In genomic region chr13:98333481-98333880, GRCh38 we compare ENCODE assay signal across 29 cellular contexts.
DNase-seq lines count a peak whose midpoint lies in the region; ATAC-seq and TF ChIP-seq lines count a peak whose summit lies in the region.
"Had no signal": no experiment of that assay in that cellular context is flagged by ENCODE, and none has a peak within 500 bp of the region (broad histone marks: within the 10 kb centered on the region; RNA-seq: fewer than 3 reads in every experiment).

No MANE protein-coding gene starts in this region.

- H4K20me1 ChIP-seq in neural progenitor cell (ENCODE audit: low read depth): no peaks in the 10 kb centered on the region

- peak; percentile 88 for DNase-seq in COLO829 (ENCODE audit: low spot score)
- peak; percentile 48 for DNase-seq in RPMI7951 (ENCODE audit: low read depth)
- peak; percentile 66 for DNase-seq in epidermal melanocyte (ENCODE audit: insufficient read length, low spot score)
- peak; percentile 45 for DNase-seq in neural progenitor cell (ENCODE audit: low spot score)
- no peak for DNase-seq in activated naive CD4-positive, alpha-beta T cell (lab: John Stamatoyannopoulos, UW)
- no peak for DNase-seq in stimulated activated naive CD4-positive, alpha-beta T cell treated with Interleukin-2 at 50 U/mL for 16 hours (lab: John Stamatoyannopoulos, UW)
- DNase-seq: activated B cell treated with CpG ODN at 0.5 μM for 24 hours; activated CD4-positive, alpha-beta T cell treated with anti-CD3 and anti-CD28 coated beads, Interleukin-2, amount 50 U/mL, for 1 hour; activated effector memory CD4-positive, alpha-beta T cell treated with anti-CD3 and anti-CD28 coated beads, Interleukin-2, amount 50 U/mL, for 16 hours; activated naive CD8-positive, alpha-beta T cell treated with anti-CD3 and anti-CD28 coated beads, Interleukin-2, amount 10 ng/mL, durations not matched to agents 7 days and 5 days; activated T-cell treated with anti-CD3 and anti-CD28 coated beads, Interleukin-2, amount 50 U/mL, for 1 hour; CD8-positive, alpha-beta memory T cell; cortex of kidney; DMS 273 treated with DMSO at 0.1 percent for 48 hours; effector memory CD4-positive, alpha-beta T cell; erythroblast; kidney; NCI-H1436 treated with DMSO at 0.1 percent for 48 hours; NCI-H2107; NCI-H446 treated with DMSO at 0.1 percent for 48 hours; RPMI8226; stimulated activated naive CD4-positive, alpha-beta T cell had no signal

- H3F3A ChIP-seq in neural progenitor cell (ENCODE audit: low read depth): peaks cover 14% of the 10 kb centered on the region

- ATAC-seq in GM19452 (IDR thresholded peaks at IDR 0.05; ENCODE audit: unreplicated experiment) (no peak), GM18868 (IDR thresholded peaks at IDR 0.05; ENCODE audit: unreplicated experiment) (no peak)

- no peak overlapping the region for H2AFZ ChIP-seq in neural progenitor cell (replicated peaks)

- H3K4me1 ChIP-seq in neural progenitor cell: peaks cover 44% of the 10 kb centered on the region
- H3K4me1 ChIP-seq: ascending aorta had no signal

- H3K27me3 ChIP-seq in neural progenitor cell: no peaks in the 10 kb centered on the region
- H3K27me3 ChIP-seq: ascending aorta, cardiac muscle cell had no signal

- H3K9ac ChIP-seq in neural progenitor cell: no peak overlapping the region

- TF ChIP-seq CTCF in neural progenitor cell (IDR thresholded peaks at IDR 0.05): no peak

- H3K27ac Mint-ChIP-seq in neural progenitor cell: no peak overlapping the region
- H3K27ac Mint-ChIP-seq: activated B cell treated with CpG ODN at 0.5 μM for 24 hours; activated naive CD8-positive, alpha-beta T cell treated with anti-CD3 and anti-CD28 coated beads, Interleukin-2, amount 10 ng/mL, durations not matched to agents 7 days and 5 days; B cell; CD8-positive, alpha-beta memory T cell; IgD-negative memory B cell had no signal

- no peaks in the 10 kb centered on the region for H3K36me3 ChIP-seq in neural progenitor cell
- H3K36me3 ChIP-seq: ascending aorta, cardiac muscle cell had no signal

- H3K27ac ChIP-seq in neural progenitor cell: peak overlapping the region; percentile 4
- H3K27ac ChIP-seq: ascending aorta, cardiac muscle cell had no signal

- peaks cover 65% of the 10 kb centered on the region for H3K79me2 ChIP-seq in neural progenitor cell (ENCODE audit: low read depth)

- H3K9me3 Mint-ChIP-seq in neural progenitor cell: peaks cover 6% of the 10 kb centered on the region
- H3K9me3 Mint-ChIP-seq: activated naive CD8-positive, alpha-beta T cell treated with anti-CD3 and anti-CD28 coated beads, Interleukin-2, amount 10 ng/mL, durations not matched to agents 7 days and 5 days had no signal

- H3K4me3 Mint-ChIP-seq in neural progenitor cell: no peak overlapping the region
- H3K4me3 Mint-ChIP-seq: activated B cell treated with CpG ODN at 0.5 μM for 24 hours; activated naive CD8-positive, alpha-beta T cell treated with anti-CD3 and anti-CD28 coated beads, Interleukin-2, amount 10 ng/mL, durations not matched to agents 7 days and 5 days; B cell; CD8-positive, alpha-beta memory T cell; IgD-negative memory B cell; mesothelial cell of epicardium had no signal

- H3K4me1 Mint-ChIP-seq in neural progenitor cell: peaks cover 37% of the 10 kb centered on the region
- H3K4me1 Mint-ChIP-seq: activated B cell treated with CpG ODN at 0.5 μM for 24 hours; activated naive CD8-positive, alpha-beta T cell treated with anti-CD3 and anti-CD28 coated beads, Interleukin-2, amount 10 ng/mL, durations not matched to agents 7 days and 5 days; B cell; CD8-positive, alpha-beta memory T cell; IgD-negative memory B cell had no signal

- peaks cover 14% of the 10 kb centered on the region for H3K36me3 Mint-ChIP-seq in neural progenitor cell
- H3K36me3 Mint-ChIP-seq: activated naive CD8-positive, alpha-beta T cell treated with anti-CD3 and anti-CD28 coated beads, Interleukin-2, amount 10 ng/mL, durations not matched to agents 7 days and 5 days; CD8-positive, alpha-beta memory T cell; IgD-negative memory B cell had no signal

- no peaks in the 10 kb centered on the region for H3K27me3 Mint-ChIP-seq in neural progenitor cell (ENCODE audit: insufficient read depth, low read depth)

- no peaks in the 10 kb centered on the region for H3K9me3 ChIP-seq in neural progenitor cell (ENCODE audit: low read depth)
- H3K9me3 ChIP-seq: ascending aorta had no signal

- no peak overlapping the region for H3K4me3 ChIP-seq in neural progenitor cell
- H3K4me3 ChIP-seq: ascending aorta, cardiac muscle cell had no signal

- H3K4me2 ChIP-seq in neural progenitor cell: peak overlapping the region; percentile 3

Comparison
In these comparisons a context has a peak if more than half of its experiments do, and no peak if none do; other contexts are left out.
1. DNase-seq: peak in COLO829 (single experiment), RPMI7951 (single experiment), epidermal melanocyte (single experiment) and neural progenitor cell (single experiment); none in activated naive CD4-positive, alpha-beta T cell (0 of 4) and stimulated activated naive CD4-positive, alpha-beta T cell treated with Interleukin-2 at 50 U/mL for 16 hours (single experiment).